ENCODE assay signal across 20 cellular contexts in genomic region chr16:15598648-15599190, GRCh38. TPM values are rescaled to one million over a fixed set of nuclear protein-coding genes. Genes with fewer than 3 reads are reported as not detected.
DNase-seq lines count a peak whose midpoint lies in the region; ATAC-seq and TF ChIP-seq lines count a peak whose summit lies in the region.
"Had no signal": no experiment of that assay in that cellular context is flagged by ENCODE, and none has a peak within 500 bp of the region (broad histone marks: within the 10 kb centered on the region; RNA-seq: fewer than 3 reads in every experiment).

No MANE protein-coding gene starts in this region.

- H3K27me3 Mint-ChIP-seq in natural killer cell (ENCODE audit: low read depth in 2 of 2) (no peaks in the 10 kb centered on the region), nephron progenitor cell (ENCODE audit: low read depth, poor library complexity) (peaks cover under 1% of the 10 kb centered on the region)
- no peaks in the 10 kb centered on the region for H3K27me3 Mint-ChIP-seq in natural killer cell treated with Interleukin-12 subunit alpha and Interleukin-12 subunit beta and Interleukin-15 and Interleukin-18, amount 100 ng/mL, for 72 hours
- no peaks in the 10 kb centered on the region for H3K27me3 Mint-ChIP-seq in activated T-helper 2 cell treated with anti-CD3 and anti-CD28 coated beads, Interferon-gamma antibody, Interleukin-2, Interleukin-4, amounts not matched to agents 10 μg/mL and 5 μg/mL and 100 μg/mL, durations not matched to agents 14 hours and 24 hours and 36 hours (ENCODE audit: low read depth)
- H3K27me3 Mint-ChIP-seq in stimulated activated naive CD8-positive, alpha-beta T cell treated with anti-CD3 and anti-CD28 coated beads, Interleukin-15, amount 100 ng/mL, for 72 hours, result no peaks in the 10 kb centered on the region
- H3K27me3 Mint-ChIP-seq: activated CD8-positive, alpha-beta memory T cell treated with anti-CD3 and anti-CD28 coated beads, Interleukin-2, amount 10 ng/mL, durations not matched to agents 7 days and 5 days; IgD-negative memory B cell; naive B cell had no signal

- H3K36me3 Mint-ChIP-seq in natural killer cell (peaks cover 58% of the 10 kb centered on the region), nephron progenitor cell (ENCODE audit: low read depth) (peaks cover 88% of the 10 kb centered on the region)
- H3K36me3 Mint-ChIP-seq in natural killer cell treated with Interleukin-12 subunit alpha and Interleukin-12 subunit beta and Interleukin-15 and Interleukin-18, amount 100 ng/mL, for 72 hours, result peaks cover 41% of the 10 kb centered on the region
- H3K36me3 Mint-ChIP-seq in activated T-helper 2 cell treated with anti-CD3 and anti-CD28 coated beads, Interferon-gamma antibody, Interleukin-2, Interleukin-4, amounts not matched to agents 10 μg/mL and 5 μg/mL and 100 μg/mL, durations not matched to agents 14 hours and 24 hours and 36 hours (ENCODE audit: low read depth), result peaks cover 87% of the 10 kb centered on the region

- ATAC-seq in natural killer cell, result no peak
- ATAC-seq in natural killer cell treated with Interleukin-12 subunit alpha and Interleukin-12 subunit beta and Interleukin-15 and Interleukin-18, amount 100 ng/mL, for 72 hours, result no peak
- ATAC-seq in stimulated activated naive CD8-positive, alpha-beta T cell treated with anti-CD3 and anti-CD28 coated beads, Interleukin-15, amount 100 ng/mL, for 72 hours, result peak; percentile 97
- no peak for ATAC-seq in HG02938 (IDR thresholded peaks at IDR 0.05; ENCODE audit: unreplicated experiment)
- no peak for ATAC-seq in HG03460 (IDR thresholded peaks at IDR 0.05; ENCODE audit: unreplicated experiment)
- ATAC-seq: activated CD8-positive, alpha-beta memory T cell treated with anti-CD3 and anti-CD28 coated beads, Interleukin-2, amount 10 ng/mL, durations not matched to agents 7 days and 5 days; left lung; SK-N-SH treated with all-trans-retinoic acid at 6 μM for 48 hours had no signal

- H3K9me3 Mint-ChIP-seq in natural killer cell (peaks cover 2% of the 10 kb centered on the region in 2 donors), nephron progenitor cell (peaks cover 6% of the 10 kb centered on the region)
- no peaks in the 10 kb centered on the region for H3K9me3 Mint-ChIP-seq in natural killer cell treated with Interleukin-12 subunit alpha and Interleukin-12 subunit beta and Interleukin-15 and Interleukin-18, amount 100 ng/mL, for 72 hours
- no peaks in the 10 kb centered on the region for H3K9me3 Mint-ChIP-seq in activated T-helper 2 cell treated with anti-CD3 and anti-CD28 coated beads, Interferon-gamma antibody, Interleukin-2, Interleukin-4, amounts not matched to agents 10 μg/mL and 5 μg/mL and 100 μg/mL, durations not matched to agents 14 hours and 24 hours and 36 hours
- H3K9me3 Mint-ChIP-seq in stimulated activated naive CD8-positive, alpha-beta T cell treated with anti-CD3 and anti-CD28 coated beads, Interleukin-15, amount 100 ng/mL, for 72 hours, result no peaks in the 10 kb centered on the region
- H3K9me3 Mint-ChIP-seq: IgD-negative memory B cell, naive B cell had no signal

- no peak for DNase-seq in natural killer cell
- no peak for DNase-seq in natural killer cell treated with Interleukin-12 subunit alpha and Interleukin-12 subunit beta and Interleukin-15 and Interleukin-18, amount 100 ng/mL, for 72 hours (ENCODE audit: low spot score)
- DNase-seq in activated T-helper 2 cell treated with anti-CD3 and anti-CD28 coated beads, Interferon-gamma antibody, Interleukin-2, Interleukin-4, amounts not matched to agents 10 μg/mL and 5 μg/mL and 100 μg/mL, durations not matched to agents 14 hours and 24 hours and 36 hours (ENCODE audit: low spot score), result no peak
- DNase-seq in nephron progenitor cell, result no peak
- peak; percentile 28 to 60 for DNase-seq in stimulated activated naive CD8-positive, alpha-beta T cell treated with anti-CD3 and anti-CD28 coated beads, Interleukin-15, amount 100 ng/mL, for 72 hours
- no peak for DNase-seq in HUDEP-2 (lab: John Stamatoyannopoulos, UW; ENCODE audit: unreplicated experiment in 76 of 76)
- DNase-seq: activated CD8-positive, alpha-beta memory T cell treated with anti-CD3 and anti-CD28 coated beads, Interleukin-2, amount 10 ng/mL, durations not matched to agents 7 days and 5 days; activated gamma-delta T cell treated with Interleukin-2 at 50 U/mL for 16 hours; aorta; left lung; naive B cell; NCI-H1105; NCI-H2029 treated with DMSO at 0.1 percent for 48 hours; NCI-H226; NCI-H748 treated with DMSO at 0.1 percent for 48 hours; upper lobe of right lung had no signal

- H3K4me1 Mint-ChIP-seq in natural killer cell, result peaks cover 31 to 36% of the 10 kb centered on the region in 2 donors
- peaks cover 28 to 29% of the 10 kb centered on the region in 2 donors for H3K4me1 Mint-ChIP-seq in natural killer cell treated with Interleukin-12 subunit alpha and Interleukin-12 subunit beta and Interleukin-15 and Interleukin-18, amount 100 ng/mL, for 72 hours (ENCODE audit: low read depth in 2 of 2)
- peaks cover 10% of the 10 kb centered on the region for H3K4me1 Mint-ChIP-seq in activated T-helper 2 cell treated with anti-CD3 and anti-CD28 coated beads, Interferon-gamma antibody, Interleukin-2, Interleukin-4, amounts not matched to agents 10 μg/mL and 5 μg/mL and 100 μg/mL, durations not matched to agents 14 hours and 24 hours and 36 hours (ENCODE audit: low read depth)
- peaks cover 50% of the 10 kb centered on the region for H3K4me1 Mint-ChIP-seq in nephron progenitor cell
- H3K4me1 Mint-ChIP-seq in stimulated activated naive CD8-positive, alpha-beta T cell treated with anti-CD3 and anti-CD28 coated beads, Interleukin-15, amount 100 ng/mL, for 72 hours, result peaks cover 51% of the 10 kb centered on the region

- intact Hi-C loops in natural killer cell (cut with micrococcal nuclease), result no loop called here
- intact Hi-C loops in activated T-helper 2 cell treated with anti-CD3 and anti-CD28 coated beads, Interferon-gamma antibody, Interleukin-2, Interleukin-4, amounts not matched to agents 10 μg/mL and 5 μg/mL and 100 μg/mL, durations not matched to agents 14 hours and 24 hours and 36 hours (cut with micrococcal nuclease), result no loop called here

- TF ChIP-seq CTCF in natural killer cell (IDR thresholded peaks at IDR 0.05), result no peak
- no peak for TF ChIP-seq CTCF in nephron progenitor cell (IDR thresholded peaks at IDR 0.05)

- no peak overlapping the region for H3K4me3 Mint-ChIP-seq in natural killer cell
- H3K4me3 Mint-ChIP-seq in natural killer cell treated with Interleukin-12 subunit alpha and Interleukin-12 subunit beta and Interleukin-15 and Interleukin-18, amount 100 ng/mL, for 72 hours, result no peak overlapping the region
- H3K4me3 Mint-ChIP-seq in activated T-helper 2 cell treated with anti-CD3 and anti-CD28 coated beads, Interferon-gamma antibody, Interleukin-2, Interleukin-4, amounts not matched to agents 10 μg/mL and 5 μg/mL and 100 μg/mL, durations not matched to agents 14 hours and 24 hours and 36 hours (ENCODE audit: low read depth), result no peak overlapping the region
- peak overlapping the region; percentile 42 for H3K4me3 Mint-ChIP-seq in nephron progenitor cell
- H3K4me3 Mint-ChIP-seq in stimulated activated naive CD8-positive, alpha-beta T cell treated with anti-CD3 and anti-CD28 coated beads, Interleukin-15, amount 100 ng/mL, for 72 hours, result peak overlapping the region; percentile 58 to 60
- H3K4me3 Mint-ChIP-seq: activated CD8-positive, alpha-beta memory T cell treated with anti-CD3 and anti-CD28 coated beads, Interleukin-2, amount 10 ng/mL, durations not matched to agents 7 days and 5 days; naive B cell had no signal

- peak overlapping the region; percentile 31 for H3K27ac Mint-ChIP-seq in natural killer cell
- peak overlapping the region in 1 of 2 donors; percentile 66 for H3K27ac Mint-ChIP-seq in natural killer cell treated with Interleukin-12 subunit alpha and Interleukin-12 subunit beta and Interleukin-15 and Interleukin-18, amount 100 ng/mL, for 72 hours
- peak overlapping the region; percentile 93 for H3K27ac Mint-ChIP-seq in activated T-helper 2 cell treated with anti-CD3 and anti-CD28 coated beads, Interferon-gamma antibody, Interleukin-2, Interleukin-4, amounts not matched to agents 10 μg/mL and 5 μg/mL and 100 μg/mL, durations not matched to agents 14 hours and 24 hours and 36 hours
- peak overlapping the region; percentile 97 for H3K27ac Mint-ChIP-seq in nephron progenitor cell
- peak overlapping the region; percentile 94 to 99 for H3K27ac Mint-ChIP-seq in stimulated activated naive CD8-positive, alpha-beta T cell treated with anti-CD3 and anti-CD28 coated beads, Interleukin-15, amount 100 ng/mL, for 72 hours
- H3K27ac Mint-ChIP-seq: activated CD8-positive, alpha-beta memory T cell treated with anti-CD3 and anti-CD28 coated beads, Interleukin-2, amount 10 ng/mL, durations not matched to agents 7 days and 5 days had no signal

RNA-seq across cellular contexts. Expression of gene MARF1, which starts 44.2 kb away (rescaled TPM):
- 100 to 1,000 TPM; 127 to 149 (median 140) TPM for total RNA-seq in natural killer cell
- total RNA-seq in natural killer cell treated with Interleukin-12 subunit alpha and Interleukin-12 subunit beta and Interleukin-15 and Interleukin-18, amount 100 ng/mL, for 72 hours, result 10 to 100 TPM; 63.9 to 76.0 TPM
- total RNA-seq in activated T-helper 2 cell treated with anti-CD3 and anti-CD28 coated beads, Interferon-gamma antibody, Interleukin-2, Interleukin-4, amounts not matched to agents 10 μg/mL and 5 μg/mL and 100 μg/mL, durations not matched to agents 14 hours and 24 hours and 36 hours, result 49.9 and 56.4 TPM in 2 replicates

RNA-seq across cellular contexts. Expression of gene NDE1, which starts 51.3 kb away (rescaled TPM):
- 100 to 1,000 TPM; 104 to 118 (median 114) TPM for total RNA-seq in natural killer cell
- total RNA-seq in natural killer cell treated with Interleukin-12 subunit alpha and Interleukin-12 subunit beta and Interleukin-15 and Interleukin-18, amount 100 ng/mL, for 72 hours, result 100 to 1,000 TPM in 1 of 2 donors, 10 to 100 TPM in 1; 95.0 to 151 TPM
- 88.8 and 97.7 TPM in 2 replicates for total RNA-seq in activated T-helper 2 cell treated with anti-CD3 and anti-CD28 coated beads, Interferon-gamma antibody, Interleukin-2, Interleukin-4, amounts not matched to agents 10 μg/mL and 5 μg/mL and 100 μg/mL, durations not matched to agents 14 hours and 24 hours and 36 hours

Comparison
In these comparisons a context has a peak if more than half of its experiments do, and no peak if none do; other contexts are left out.
1. DNase-seq: peak in stimulated activated naive CD8-positive, alpha-beta T cell treated with anti-CD3 and anti-CD28 coated beads, Interleukin-15, amount 100 ng/mL, for 72 hours (2 of 2); none in natural killer cell (single experiment), natural killer cell treated with Interleukin-12 subunit alpha and Interleukin-12 subunit beta and Interleukin-15 and Interleukin-18, amount 100 ng/mL, for 72 hours (single experiment), activated T-helper 2 cell treated with anti-CD3 and anti-CD28 coated beads, Interferon-gamma antibody, Interleukin-2, Interleukin-4, amounts not matched to agents 10 μg/mL and 5 μg/mL and 100 μg/mL, durations not matched to agents 14 hours and 24 hours and 36 hours (single experiment), nephron progenitor cell (single experiment) and HUDEP-2 (0 of 76).
2. H3K4me3 Mint-ChIP-seq: peak in nephron progenitor cell (single experiment) and stimulated activated naive CD8-positive, alpha-beta T cell treated with anti-CD3 and anti-CD28 coated beads, Interleukin-15, amount 100 ng/mL, for 72 hours (2 of 2); none in natural killer cell (single experiment), natural killer cell treated with Interleukin-12 subunit alpha and Interleukin-12 subunit beta and Interleukin-15 and Interleukin-18, amount 100 ng/mL, for 72 hours (single experiment) and activated T-helper 2 cell treated with anti-CD3 and anti-CD28 coated beads, Interferon-gamma antibody, Interleukin-2, Interleukin-4, amounts not matched to agents 10 μg/mL and 5 μg/mL and 100 μg/mL, durations not matched to agents 14 hours and 24 hours and 36 hours (single experiment).